22 cellular contexts compared by ENCODE assay signal in genomic region chr11:112357488-112357887, GRCh38.
A peak's percentile ranks its signal among the peaks of the same experiment; 100 is the strongest.
DNase-seq lines count a peak whose midpoint lies in the region; ATAC-seq and TF ChIP-seq lines count a peak whose summit lies in the region.
"Had no signal": no experiment of that assay in that cellular context is flagged by ENCODE, and none has a peak within 500 bp of the region (broad histone marks: within the 10 kb centered on the region; RNA-seq: fewer than 3 reads in every experiment).

No MANE protein-coding gene starts in this region.

- H3K9me3 ChIP-seq in left ventricle myocardium inferior (replicated peaks) (no peaks in the 10 kb centered on the region), right cardiac atrium (ENCODE audit: control insufficient read depth, low read length) (no peaks in the 10 kb centered on the region)
- H3K9me3 ChIP-seq: BLaER1 had no signal

- 55% methylated on average over 2 of the region's 2 CpGs for WGBS in right cardiac atrium

- H3K27ac Mint-ChIP-seq in stimulated activated effector memory CD8-positive, alpha-beta T cell treated with anti-CD3 and anti-CD28 coated beads, Interleukin-12 subunit alpha, Interleukin-12 subunit beta, amount 100 ng/mL, for 72 hours = no peak overlapping the region
- H3K27ac Mint-ChIP-seq: B cell; CD4-positive, alpha-beta T cell; CD8-positive, alpha-beta memory T cell had no signal

- no peaks in the 10 kb centered on the region for H3K4me1 Mint-ChIP-seq in stimulated activated effector memory CD8-positive, alpha-beta T cell treated with anti-CD3 and anti-CD28 coated beads, Interleukin-12 subunit alpha, Interleukin-12 subunit beta, amount 100 ng/mL, for 72 hours
- H3K4me1 Mint-ChIP-seq: B cell; CD8-positive, alpha-beta memory T cell had no signal

- DNase-seq in Right ventricle myocardium superior = no peak
- DNase-seq in left ventricle myocardium inferior = no peak
- peak; percentile 28 to 75 (median 70) for DNase-seq in right cardiac atrium
- no peak for DNase-seq in cardiac septum (ENCODE audit: low spot score)
- no peak for DNase-seq in stimulated activated effector memory CD8-positive, alpha-beta T cell treated with anti-CD3 and anti-CD28 coated beads, Interleukin-12 subunit alpha, Interleukin-12 subunit beta, amount 100 ng/mL, for 72 hours (ENCODE audit: low spot score in 2 of 2)
- no peak for DNase-seq in activated T-cell treated with anti-CD3 and anti-CD28 coated beads for 4 hours
- DNase-seq in cerebellar cortex (ENCODE audit: low spot score) = no peak
- DNase-seq in CD1c-positive myeloid dendritic cell (ENCODE audit: extremely low spot score) = no peak
- DNase-seq: CD4-positive, alpha-beta T cell; CD8-positive, alpha-beta memory T cell; DMS 273 treated with DMSO at 0.1 percent for 48 hours; DMS79; EL; GDM1; GM23248; H7; HCEC 1CT had no signal

- ATAC-seq in Right ventricle myocardium superior (ENCODE audit: poor library complexity) = peak; percentile 15
- ATAC-seq in right cardiac atrium = peak; percentile 41 to 68
- peak; percentile 22 for ATAC-seq in stimulated activated effector memory CD8-positive, alpha-beta T cell treated with anti-CD3 and anti-CD28 coated beads, Interleukin-12 subunit alpha, Interleukin-12 subunit beta, amount 100 ng/mL, for 72 hours
- ATAC-seq: GM12878 had no signal

- no peak overlapping the region for H3K4me3 ChIP-seq in left ventricle myocardium inferior
- no peak overlapping the region for H3K4me3 ChIP-seq in right cardiac atrium (ENCODE audit: low read length)
- H3K4me3 ChIP-seq: BLaER1, GM12878, GM23248 had no signal

- intact Hi-C loops in Right ventricle myocardium superior (cut with DNase I) = no loop called here
- intact Hi-C loops in left ventricle myocardium inferior (cut with micrococcal nuclease) = no loop called here
- intact Hi-C loops in right cardiac atrium (cut with DNase I) = loop anchor here in 1 of 4 donors (5.0 kb wide), 1 partner anchor 65 kb away; no protein-coding TSS in a partner anchor
- intact Hi-C loops in cardiac septum (cut with DNase I) = no loop called here

- H3K9me3 Mint-ChIP-seq in stimulated activated effector memory CD8-positive, alpha-beta T cell treated with anti-CD3 and anti-CD28 coated beads, Interleukin-12 subunit alpha, Interleukin-12 subunit beta, amount 100 ng/mL, for 72 hours = no peaks in the 10 kb centered on the region
- H3K9me3 Mint-ChIP-seq: CD4-positive, alpha-beta T cell; CD8-positive, alpha-beta memory T cell had no signal

- no peak for TF ChIP-seq CTCF in left ventricle myocardium inferior (IDR thresholded peaks at IDR 0.05; ENCODE audit: borderline replicate concordance)

- H3K27me3 ChIP-seq in left ventricle myocardium inferior (ENCODE audit: low read depth) (no peaks in the 10 kb centered on the region), right cardiac atrium (ENCODE audit: control insufficient read depth, insufficient read depth) (no peaks in the 10 kb centered on the region)
- H3K27me3 ChIP-seq: BLaER1 had no signal

- no peaks in the 10 kb centered on the region for H3K36me3 ChIP-seq in left ventricle myocardium inferior
- H3K36me3 ChIP-seq: BLaER1 had no signal

- no peak overlapping the region for H3K27ac ChIP-seq in left ventricle myocardium inferior (replicated peaks)
- H3K27ac ChIP-seq in right cardiac atrium (ENCODE audit: low read length) = no peak overlapping the region
- H3K27ac ChIP-seq: 22Rv1, BLaER1, C4-2B, GM23248 had no signal

- no peak overlapping the region for H3K4me3 Mint-ChIP-seq in stimulated activated effector memory CD8-positive, alpha-beta T cell treated with anti-CD3 and anti-CD28 coated beads, Interleukin-12 subunit alpha, Interleukin-12 subunit beta, amount 100 ng/mL, for 72 hours
- H3K4me3 Mint-ChIP-seq: B cell; CD4-positive, alpha-beta T cell; CD8-positive, alpha-beta memory T cell had no signal

- H3K4me1 ChIP-seq in left ventricle myocardium inferior = peaks cover 8% of the 10 kb centered on the region
- peaks cover 2% of the 10 kb centered on the region for H3K4me1 ChIP-seq in right cardiac atrium (ENCODE audit: control insufficient read depth, insufficient read depth, low read length)
- H3K4me1 ChIP-seq: BLaER1 had no signal

- H3K36me3 Mint-ChIP-seq in stimulated activated effector memory CD8-positive, alpha-beta T cell treated with anti-CD3 and anti-CD28 coated beads, Interleukin-12 subunit alpha, Interleukin-12 subunit beta, amount 100 ng/mL, for 72 hours = no peaks in the 10 kb centered on the region

Comparison
In these comparisons a context has a peak if more than half of its experiments do, and no peak if none do; other contexts are left out.
1. DNase-seq: peak in right cardiac atrium (3 of 3); none in Right ventricle myocardium superior (single experiment), left ventricle myocardium inferior (single experiment), cardiac septum (single experiment), stimulated activated effector memory CD8-positive, alpha-beta T cell treated with anti-CD3 and anti-CD28 coated beads, Interleukin-12 subunit alpha, Interleukin-12 subunit beta, amount 100 ng/mL, for 72 hours (0 of 2), activated T-cell treated with anti-CD3 and anti-CD28 coated beads for 4 hours (single experiment), cerebellar cortex (single experiment) and CD1c-positive myeloid dendritic cell (single experiment).
2. Peak in every context shown above with its lines, with median percentiles within 50 percentile points of each other: ATAC-seq.